8 cellular contexts compared by ENCODE assay signal in the genomic region with DNA sequence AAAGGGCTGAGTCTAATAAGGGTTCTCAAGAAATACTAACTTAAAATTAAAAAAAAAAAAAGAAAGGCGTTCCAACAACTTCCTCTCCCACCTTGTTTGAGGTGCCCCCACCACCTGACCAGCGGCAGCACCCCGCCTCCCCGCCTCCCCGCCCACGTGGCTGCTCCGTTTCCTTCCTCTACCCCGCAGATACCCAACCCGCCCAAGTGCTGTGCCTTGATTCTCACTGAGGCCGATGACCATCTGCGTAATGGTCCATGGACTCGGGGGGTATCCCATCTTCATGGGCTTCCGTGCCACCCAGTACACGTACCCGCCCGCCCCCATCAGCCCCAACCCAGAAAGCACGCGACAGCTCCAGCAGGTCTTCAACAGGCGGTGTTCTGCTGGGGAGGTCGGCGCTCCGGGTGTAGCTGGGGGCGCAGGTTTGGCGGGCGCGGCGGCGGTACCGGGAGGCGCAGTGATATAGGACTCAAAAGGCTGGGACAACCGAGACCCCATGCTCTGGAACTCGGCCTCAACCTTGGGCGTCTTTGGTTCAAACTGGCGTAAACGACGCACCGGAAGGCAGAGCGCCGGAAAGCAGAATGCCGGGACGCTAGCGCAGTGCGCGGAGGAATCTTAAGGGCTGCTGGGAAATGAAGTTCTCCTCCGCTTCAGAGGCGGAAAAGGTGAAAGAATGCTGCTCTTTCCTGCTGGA. TPM values are rescaled to one million over a fixed set of nuclear protein-coding genes. Genes with fewer than 3 reads are reported as not detected.
DNase-seq lines count a peak whose midpoint lies in the region; ATAC-seq, FAIRE-seq and TF ChIP-seq lines count a peak whose summit lies in the region.

A gene with protein sequence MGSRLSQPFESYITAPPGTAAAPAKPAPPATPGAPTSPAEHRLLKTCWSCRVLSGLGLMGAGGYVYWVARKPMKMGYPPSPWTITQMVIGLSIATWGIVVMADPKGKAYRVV (minus strand): TSS at position 545 of the 700 bp plus-strand sequence. CDS start 44 bp downstream, at position 501.

- DNase-seq in ACHN (peak; percentile 85), NCI-H2196 treated with DMSO at 0.1 percent for 48 hours (lab: John Stamatoyannopoulos, UW; ENCODE audit: unreplicated experiment) (peak; percentile 93), cerebellar cortex (ENCODE audit: low spot score) (peak; percentile 90), kidney (peak; percentile 90)
- peak; percentile 83 for DNase-seq in stimulated activated CD4-positive, alpha-beta T cell treated with anti-CD3 and anti-CD28 coated beads, Interleukin-15, amount 100 ng/mL, for 24 hours

- peak within 1 kb of the TSS; percentile 46 to 64 for H3K4me3 ChIP-seq in kidney (ENCODE audit: low read length in 2 of 2)

- peaks cover 0 to 6% of the 10 kb centered on the region in 2 donors for H3K4me1 ChIP-seq in kidney (ENCODE audit: control insufficient read depth in 1 of 2, insufficient read depth in 1 of 2, low read depth in 1 of 2, low read length in 2 of 2)

- no peak for FAIRE-seq in kidney (lab: Jason Lieb, UNC)

- in situ Hi-C loops in ACHN (cut with HindIII; ENCODE audit: low pct_ligation_motif_present, low pct_unique_long_range_greater_than_20kb, low sequenced_read_pairs) = no loop called here

- H3K27ac ChIP-seq in kidney (ENCODE audit: low read depth in 2 of 2, low read length in 2 of 2) = peak within 1 kb of the TSS; percentile 78 to 85

- H3K9me3 ChIP-seq in kidney (ENCODE audit: control insufficient read depth in 1 of 2, low read length in 2 of 2) = no peaks in the 10 kb centered on the region

- ATAC-seq in GM18861 (IDR thresholded peaks at IDR 0.05; ENCODE audit: unreplicated experiment) (peak; percentile 87), HG03103 (IDR thresholded peaks at IDR 0.05; ENCODE audit: low read depth, unreplicated experiment) (peak; percentile 91)
- peak; percentile 84 to 85 for ATAC-seq in activated CD4-positive, CD25-positive, alpha-beta regulatory T cell treated with anti-CD3 and anti-CD28 coated beads, Interleukin-2, amount 50 U/mL, for 24 hours

- intact Hi-C loops in kidney (cut with DNase I) = no loop called here

- peak within 1 kb of the TSS; percentile 67 to 75 for H3K9ac ChIP-seq in kidney (ENCODE audit: low read length in 2 of 2)

- no peak for TF ChIP-seq CTCF in kidney (IDR thresholded peaks at IDR 0.05; ENCODE audit: borderline replicate concordance, extremely low read depth, insufficient read depth)

- H3K36me3 ChIP-seq in kidney (ENCODE audit: control insufficient read depth in 1 of 2, insufficient read depth in 2 of 2, low read length in 2 of 2) = peaks cover 0 to 13% of the 10 kb centered on the region in 2 donors

RNA-seq across cellular contexts. Expression of the gene that starts here (rescaled TPM):
- total RNA-seq in kidney = 54.9 TPM
- 159 TPM for polyA plus RNA-seq in kidney (ENCODE audit: insufficient read depth, low read depth, low replicate concordance)

Comparison
In these comparisons a context has a peak if more than half of its experiments do, and no peak if none do; other contexts are left out.
1. Peak in every context shown above with its lines: DNase-seq, ATAC-seq, H3K4me3 ChIP-seq and H3K27ac ChIP-seq.